ENCODE assay signal across 10 cellular contexts in the genomic region with DNA sequence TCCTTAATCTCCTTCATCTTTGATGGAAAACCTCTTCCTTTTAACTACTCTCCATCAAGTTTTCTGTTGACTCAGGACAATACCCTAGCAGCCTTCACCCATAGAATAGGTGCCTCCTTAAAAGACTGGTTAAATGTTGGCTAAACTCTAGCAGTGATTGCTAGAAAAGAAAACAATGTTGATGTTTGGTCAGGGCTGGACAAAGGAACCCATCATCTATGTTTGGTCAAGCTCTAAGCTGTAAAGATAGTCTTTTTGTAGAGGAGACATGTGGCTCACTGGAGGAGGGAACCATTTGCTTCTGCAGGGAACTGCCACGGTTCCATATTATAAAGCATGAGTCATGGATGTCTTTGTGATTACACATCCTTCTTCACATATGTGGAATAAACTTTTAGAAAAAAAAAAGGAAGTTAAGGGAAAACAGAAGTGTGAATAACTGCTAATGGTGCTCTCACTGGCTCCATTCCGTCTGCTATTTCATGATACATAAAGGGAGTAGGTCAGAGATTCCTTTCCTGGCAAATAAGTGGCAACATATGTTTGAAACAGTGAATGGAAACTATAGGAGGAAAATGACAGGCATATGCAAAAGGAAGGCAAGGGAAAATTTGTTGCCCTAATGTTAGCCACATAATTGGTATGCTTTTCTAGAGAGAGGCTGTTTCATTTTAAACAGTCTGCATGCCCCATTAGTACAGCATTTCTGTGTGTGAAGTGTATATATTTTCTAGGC.
A peak's percentile ranks its signal among the peaks of the same experiment; 100 is the strongest.
DNase-seq lines count a peak whose midpoint lies in the region; TF ChIP-seq lines count a peak whose summit lies in the region.
"Had no signal": no experiment of that assay in that cellular context is flagged by ENCODE, and none has a peak within 500 bp of the region (broad histone marks: within the 10 kb centered on the region; RNA-seq: fewer than 3 reads in every experiment).

No MANE protein-coding gene starts in this region.

- no peak overlapping the region for H3K4me2 ChIP-seq in fibroblast of lung (ENCODE audit: extremely low read depth, insufficient read depth, low read length)

- peak; percentile 28 for DNase-seq in NCI-H2029 treated with DMSO at 0.1 percent for 48 hours (lab: John Stamatoyannopoulos, UW)
- no peak for DNase-seq in NCI-H2029 (lab: John Stamatoyannopoulos, UW)
- DNase-seq in OCI-M2 (lab: John Stamatoyannopoulos, UW; ENCODE audit: unreplicated experiment): peak; percentile 25
- DNase-seq in fibroblast of lung (ENCODE audit: low read depth in 2 of 2): peak; percentile 90 to 94
- DNase-seq in effector CD8-positive, alpha-beta T cell (lab: John Stamatoyannopoulos, UW): no peak
- no peak for DNase-seq in stimulated activated CD8-positive, alpha-beta memory T cell treated with anti-CD3 and anti-CD28 coated beads, Interleukin-4, amount 100 ng/mL, for 48 hours
- no peak for DNase-seq in putamen (ENCODE audit: low spot score)
- DNase-seq: NCI-H1092 treated with DMSO at 0.1 percent for 48 hours had no signal

- no peak overlapping the region for H2AFZ ChIP-seq in fibroblast of lung (ENCODE audit: low read length)

- TF ChIP-seq CTCF in fibroblast of lung (conservative IDR thresholded peaks at IDR 0.05 in 1 of 2, IDR thresholded peaks at IDR 0.05 in 1 of 2; ENCODE audit: low read depth in 1 of 2, low read length in 2 of 2): no peak

- peak overlapping the region; percentile 64 for H3K27ac ChIP-seq in fibroblast of lung (ENCODE audit: insufficient read depth, low read length)
- H3K27ac ChIP-seq in skeletal muscle tissue (ENCODE audit: low read depth, low read length): peak overlapping the region; percentile 36
- H3K27ac ChIP-seq: suprapubic skin had no signal

- H4K20me1 ChIP-seq in fibroblast of lung (ENCODE audit: control insufficient read depth, extremely low read depth, insufficient read depth, low read length): no peaks in the 10 kb centered on the region

- H3K27me3 ChIP-seq in fibroblast of lung (ENCODE audit: control insufficient read depth, insufficient read depth, low read length): no peaks in the 10 kb centered on the region
- no peaks in the 10 kb centered on the region for H3K27me3 ChIP-seq in skeletal muscle tissue (ENCODE audit: control insufficient read depth in 3 of 3, insufficient read depth in 3 of 3, low read length in 3 of 3)
- H3K27me3 ChIP-seq: suprapubic skin had no signal

- H3K4me3 ChIP-seq in fibroblast of lung (replicated peaks in 1 of 4; ENCODE audit: control extremely low read depth in 1 of 4, insufficient read depth in 1 of 4, low read depth in 3 of 4, low read length in 4 of 4) (no peak overlapping the region), skeletal muscle tissue (ENCODE audit: low read length in 3 of 3) (no peak overlapping the region)
- H3K4me3 ChIP-seq: suprapubic skin had no signal

- H3K9me3 ChIP-seq in fibroblast of lung (ENCODE audit: control insufficient read depth, insufficient read depth, low read depth, low read length): no peaks in the 10 kb centered on the region
- H3K9me3 ChIP-seq in skeletal muscle tissue (ENCODE audit: control insufficient read depth in 3 of 3, low read length in 3 of 3): no peaks in the 10 kb centered on the region
- H3K9me3 ChIP-seq: suprapubic skin had no signal

- no peak overlapping the region for H3K9ac ChIP-seq in fibroblast of lung (ENCODE audit: insufficient read depth, low read length)
- no peak overlapping the region for H3K9ac ChIP-seq in skeletal muscle tissue (ENCODE audit: low read depth in 1 of 3, low read length in 3 of 3)

- H3K4me1 ChIP-seq in fibroblast of lung (ENCODE audit: control insufficient read depth, extremely low read depth, insufficient read depth, low read length) (peaks cover 5% of the 10 kb centered on the region), skeletal muscle tissue (ENCODE audit: control insufficient read depth in 3 of 3, insufficient read depth in 3 of 3, low read length in 3 of 3) (peaks cover 0 to 3% (median 3%) of the 10 kb centered on the region in 3 donors)

- H3K79me2 ChIP-seq in fibroblast of lung (ENCODE audit: control insufficient read depth, insufficient read depth, low read length): no peaks in the 10 kb centered on the region

- H3K36me3 ChIP-seq in fibroblast of lung (ENCODE audit: control insufficient read depth, insufficient read depth, low read length) (no peaks in the 10 kb centered on the region), skeletal muscle tissue (ENCODE audit: control insufficient read depth in 3 of 3, insufficient read depth in 3 of 3, low read length in 3 of 3) (no peaks in the 10 kb centered on the region)
- H3K36me3 ChIP-seq: suprapubic skin had no signal

Comparison
In these comparisons a context has a peak if more than half of its experiments do, and no peak if none do; other contexts are left out.
1. DNase-seq: peak in NCI-H2029 treated with DMSO at 0.1 percent for 48 hours (single experiment), OCI-M2 (single experiment) and fibroblast of lung (2 of 2); none in NCI-H2029 (single experiment), effector CD8-positive, alpha-beta T cell (single experiment), stimulated activated CD8-positive, alpha-beta memory T cell treated with anti-CD3 and anti-CD28 coated beads, Interleukin-4, amount 100 ng/mL, for 48 hours (single experiment) and putamen (single experiment).